1 cellular context compared by ENCODE assay signal in genomic region chr16:84967828-84968227, GRCh38.
TF ChIP-seq lines count a peak whose summit lies in the region.

No MANE protein-coding gene starts in this region.

TF ChIP-seq in K562, 482 proteins besides CTCF, POLR2A, EP300 and RAD21 (continued from another document):
- TF ChIP-seq, protein P1, sequence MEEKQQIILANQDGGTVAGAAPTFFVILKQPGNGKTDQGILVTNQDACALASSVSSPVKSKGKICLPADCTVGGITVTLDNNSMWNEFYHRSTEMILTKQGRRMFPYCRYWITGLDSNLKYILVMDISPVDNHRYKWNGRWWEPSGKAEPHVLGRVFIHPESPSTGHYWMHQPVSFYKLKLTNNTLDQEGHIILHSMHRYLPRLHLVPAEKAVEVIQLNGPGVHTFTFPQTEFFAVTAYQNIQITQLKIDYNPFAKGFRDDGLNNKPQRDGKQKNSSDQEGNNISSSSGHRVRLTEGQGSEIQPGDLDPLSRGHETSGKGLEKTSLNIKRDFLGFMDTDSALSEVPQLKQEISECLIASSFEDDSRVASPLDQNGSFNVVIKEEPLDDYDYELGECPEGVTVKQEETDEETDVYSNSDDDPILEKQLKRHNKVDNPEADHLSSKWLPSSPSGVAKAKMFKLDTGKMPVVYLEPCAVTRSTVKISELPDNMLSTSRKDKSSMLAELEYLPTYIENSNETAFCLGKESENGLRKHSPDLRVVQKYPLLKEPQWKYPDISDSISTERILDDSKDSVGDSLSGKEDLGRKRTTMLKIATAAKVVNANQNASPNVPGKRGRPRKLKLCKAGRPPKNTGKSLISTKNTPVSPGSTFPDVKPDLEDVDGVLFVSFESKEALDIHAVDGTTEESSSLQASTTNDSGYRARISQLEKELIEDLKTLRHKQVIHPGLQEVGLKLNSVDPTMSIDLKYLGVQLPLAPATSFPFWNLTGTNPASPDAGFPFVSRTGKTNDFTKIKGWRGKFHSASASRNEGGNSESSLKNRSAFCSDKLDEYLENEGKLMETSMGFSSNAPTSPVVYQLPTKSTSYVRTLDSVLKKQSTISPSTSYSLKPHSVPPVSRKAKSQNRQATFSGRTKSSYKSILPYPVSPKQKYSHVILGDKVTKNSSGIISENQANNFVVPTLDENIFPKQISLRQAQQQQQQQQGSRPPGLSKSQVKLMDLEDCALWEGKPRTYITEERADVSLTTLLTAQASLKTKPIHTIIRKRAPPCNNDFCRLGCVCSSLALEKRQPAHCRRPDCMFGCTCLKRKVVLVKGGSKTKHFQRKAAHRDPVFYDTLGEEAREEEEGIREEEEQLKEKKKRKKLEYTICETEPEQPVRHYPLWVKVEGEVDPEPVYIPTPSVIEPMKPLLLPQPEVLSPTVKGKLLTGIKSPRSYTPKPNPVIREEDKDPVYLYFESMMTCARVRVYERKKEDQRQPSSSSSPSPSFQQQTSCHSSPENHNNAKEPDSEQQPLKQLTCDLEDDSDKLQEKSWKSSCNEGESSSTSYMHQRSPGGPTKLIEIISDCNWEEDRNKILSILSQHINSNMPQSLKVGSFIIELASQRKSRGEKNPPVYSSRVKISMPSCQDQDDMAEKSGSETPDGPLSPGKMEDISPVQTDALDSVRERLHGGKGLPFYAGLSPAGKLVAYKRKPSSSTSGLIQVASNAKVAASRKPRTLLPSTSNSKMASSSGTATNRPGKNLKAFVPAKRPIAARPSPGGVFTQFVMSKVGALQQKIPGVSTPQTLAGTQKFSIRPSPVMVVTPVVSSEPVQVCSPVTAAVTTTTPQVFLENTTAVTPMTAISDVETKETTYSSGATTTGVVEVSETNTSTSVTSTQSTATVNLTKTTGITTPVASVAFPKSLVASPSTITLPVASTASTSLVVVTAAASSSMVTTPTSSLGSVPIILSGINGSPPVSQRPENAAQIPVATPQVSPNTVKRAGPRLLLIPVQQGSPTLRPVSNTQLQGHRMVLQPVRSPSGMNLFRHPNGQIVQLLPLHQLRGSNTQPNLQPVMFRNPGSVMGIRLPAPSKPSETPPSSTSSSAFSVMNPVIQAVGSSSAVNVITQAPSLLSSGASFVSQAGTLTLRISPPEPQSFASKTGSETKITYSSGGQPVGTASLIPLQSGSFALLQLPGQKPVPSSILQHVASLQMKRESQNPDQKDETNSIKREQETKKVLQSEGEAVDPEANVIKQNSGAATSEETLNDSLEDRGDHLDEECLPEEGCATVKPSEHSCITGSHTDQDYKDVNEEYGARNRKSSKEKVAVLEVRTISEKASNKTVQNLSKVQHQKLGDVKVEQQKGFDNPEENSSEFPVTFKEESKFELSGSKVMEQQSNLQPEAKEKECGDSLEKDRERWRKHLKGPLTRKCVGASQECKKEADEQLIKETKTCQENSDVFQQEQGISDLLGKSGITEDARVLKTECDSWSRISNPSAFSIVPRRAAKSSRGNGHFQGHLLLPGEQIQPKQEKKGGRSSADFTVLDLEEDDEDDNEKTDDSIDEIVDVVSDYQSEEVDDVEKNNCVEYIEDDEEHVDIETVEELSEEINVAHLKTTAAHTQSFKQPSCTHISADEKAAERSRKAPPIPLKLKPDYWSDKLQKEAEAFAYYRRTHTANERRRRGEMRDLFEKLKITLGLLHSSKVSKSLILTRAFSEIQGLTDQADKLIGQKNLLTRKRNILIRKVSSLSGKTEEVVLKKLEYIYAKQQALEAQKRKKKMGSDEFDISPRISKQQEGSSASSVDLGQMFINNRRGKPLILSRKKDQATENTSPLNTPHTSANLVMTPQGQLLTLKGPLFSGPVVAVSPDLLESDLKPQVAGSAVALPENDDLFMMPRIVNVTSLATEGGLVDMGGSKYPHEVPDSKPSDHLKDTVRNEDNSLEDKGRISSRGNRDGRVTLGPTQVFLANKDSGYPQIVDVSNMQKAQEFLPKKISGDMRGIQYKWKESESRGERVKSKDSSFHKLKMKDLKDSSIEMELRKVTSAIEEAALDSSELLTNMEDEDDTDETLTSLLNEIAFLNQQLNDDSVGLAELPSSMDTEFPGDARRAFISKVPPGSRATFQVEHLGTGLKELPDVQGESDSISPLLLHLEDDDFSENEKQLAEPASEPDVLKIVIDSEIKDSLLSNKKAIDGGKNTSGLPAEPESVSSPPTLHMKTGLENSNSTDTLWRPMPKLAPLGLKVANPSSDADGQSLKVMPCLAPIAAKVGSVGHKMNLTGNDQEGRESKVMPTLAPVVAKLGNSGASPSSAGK (IDR thresholded peaks at IDR 0.05), result peak; percentile 61
